8 cellular contexts compared by ENCODE assay signal in the genomic region with DNA sequence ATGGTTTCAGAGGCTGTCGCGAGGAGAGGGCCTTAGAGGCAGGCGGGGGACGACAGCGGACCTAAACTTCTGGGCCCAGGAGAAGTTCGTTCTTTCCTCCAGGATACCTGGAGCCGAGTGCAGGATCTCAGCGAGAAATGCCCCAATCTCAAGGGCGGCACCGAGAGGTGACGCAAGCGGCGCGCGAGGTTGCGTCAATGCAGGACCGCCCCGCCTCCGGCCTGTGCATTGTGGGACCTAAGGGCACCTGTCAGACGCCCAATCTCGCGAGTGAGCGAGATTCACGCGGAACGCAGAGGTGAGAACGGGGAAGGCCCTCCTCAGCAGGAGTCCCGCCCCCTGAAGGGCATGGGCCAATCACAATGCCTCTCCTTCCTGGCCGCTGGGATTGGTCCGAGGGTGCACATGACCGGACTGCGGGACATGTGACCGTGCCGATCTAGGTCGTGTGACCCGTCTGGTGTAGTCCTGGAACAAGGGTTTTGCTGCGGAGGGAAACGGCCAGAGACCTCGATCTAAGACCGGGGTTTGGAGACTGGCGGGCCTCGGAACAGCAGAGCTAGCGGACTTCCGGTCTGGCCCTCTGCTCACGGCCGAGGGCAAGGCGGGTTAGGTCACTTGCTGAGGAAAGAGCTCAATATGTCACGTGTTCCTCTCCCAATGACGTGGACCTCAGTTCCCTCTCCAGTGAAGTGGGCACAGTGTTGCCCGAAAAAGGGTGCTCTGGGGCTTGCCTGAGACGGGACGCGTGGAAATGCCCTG. TPM values are rescaled to one million over a fixed set of nuclear protein-coding genes. Genes with fewer than 3 reads are reported as not detected.
DNase-seq lines count a peak whose midpoint lies in the region; ATAC-seq and TF ChIP-seq lines count a peak whose summit lies in the region.

No MANE protein-coding gene starts in this region.

- ATAC-seq in GM18907 (IDR thresholded peaks at IDR 0.05; ENCODE audit: unreplicated experiment) = peak; percentile 96
- ATAC-seq in HG03139 (IDR thresholded peaks at IDR 0.05; ENCODE audit: unreplicated experiment) = peak; percentile 97

- CTCF ChIA-PET in AG04450 (lab: Charles Lee) = interaction anchor here (1.3 to 2.6 kb wide), 3 partner anchors 13 to 177 kb away, joined by 3 to 22 read pairs (median 11); no protein-coding TSS in a partner anchor
- CTCF ChIA-PET in mammary epithelial cell (lab: Charles Lee; ENCODE audit: low non-redundant PET) = no interaction called here

- WGBS in mammary epithelial cell (ENCODE audit: low coverage, missing lambda C conversion rate) = 1% methylated on average over 49 of the region's 53 CpGs

- dilution Hi-C loops in mammary epithelial cell (cut with HindIII; ENCODE audit: low sequenced_read_pairs) = no loop called here

- H3K4me1 ChIP-seq in mammary epithelial cell (ENCODE audit: insufficient read depth, low read length) = peaks cover 15% of the 10 kb centered on the region
- H3K4me1 ChIP-seq in skeletal muscle satellite cell (ENCODE audit: control insufficient read depth, insufficient read depth, low read length) = peaks cover 8% of the 10 kb centered on the region

- TF ChIP-seq CTCF in AG04450 (IDR thresholded peaks at IDR 0.05; ENCODE audit: low read depth, low read length) (no peak), WERI-Rb-1 (IDR thresholded peaks at IDR 0.05; ENCODE audit: low read depth, low read length) (no peak), mammary epithelial cell (conservative IDR thresholded peaks at IDR 0.05 in 1 of 2, IDR thresholded peaks at IDR 0.05 in 1 of 2; ENCODE audit: extremely low read depth in 1 of 2, insufficient read depth in 1 of 2, low read depth in 1 of 2, low read length in 2 of 2) (no peak)

- DNase-seq in AG04450 (ENCODE audit: low read depth, low spot score) = peak; percentile 100
- peak; percentile 86 for DNase-seq in NCI-H2196 treated with DMSO at 0.1 percent for 48 hours (lab: John Stamatoyannopoulos, UW; ENCODE audit: unreplicated experiment)
- DNase-seq in WERI-Rb-1 = peak; percentile 100
- DNase-seq in mammary epithelial cell = peak; percentile 100

- H3K27ac ChIP-seq in AG04450 (ENCODE audit: low read depth, low read length) = peak overlapping the region; percentile 99
- peak overlapping the region; percentile 83 for H3K27ac ChIP-seq in WERI-Rb-1
- peak overlapping the region; percentile 95 for H3K27ac ChIP-seq in mammary epithelial cell (ENCODE audit: insufficient read depth, low read depth, low read length)

- H3K4me2 ChIP-seq in mammary epithelial cell (ENCODE audit: insufficient read depth, low read depth, low read length) = peak overlapping the region; percentile 99
- H3K4me2 ChIP-seq in skeletal muscle satellite cell (ENCODE audit: low read length) = peak overlapping the region; percentile 88

- intact Hi-C loops in mammary epithelial cell (cut with micrococcal nuclease) = loop anchor here (1.0 to 5.0 kb wide), 3 partner anchors 188 to 369 kb away; partner anchors contain the start of gene ZNF839

- in situ Hi-C loops in mammary epithelial cell (cut with MboI; ENCODE audit: low sequenced_read_pairs in 2 of 2) = no loop called here

- H3K4me3 ChIP-seq in AG04450 (ENCODE audit: low read depth, low read length) (peak overlapping the region; percentile 98), WERI-Rb-1 (ENCODE audit: low read depth, low read length) (peak overlapping the region; percentile 99), mammary epithelial cell (replicated peaks in 1 of 3; ENCODE audit: insufficient read depth in 1 of 3, low read depth in 2 of 3, low read length in 3 of 3) (peak overlapping the region; percentile 72 to 92 (median 83)), iPS-18c (ENCODE audit: insufficient read depth, low read depth, low read length) (peak overlapping the region; percentile 91), skeletal muscle satellite cell (ENCODE audit: low read length) (peak overlapping the region; percentile 85)

- peaks cover 10% of the 10 kb centered on the region for H3K27me3 ChIP-seq in AG04450 (ENCODE audit: control insufficient read depth, insufficient read depth, low read length)
- no peaks in the 10 kb centered on the region for H3K27me3 ChIP-seq in WERI-Rb-1 (ENCODE audit: insufficient read depth, low read depth, severe bottlenecking)
- no peaks in the 10 kb centered on the region for H3K27me3 ChIP-seq in mammary epithelial cell (ENCODE audit: insufficient read depth, low read length)
- peaks cover 11% of the 10 kb centered on the region for H3K27me3 ChIP-seq in skeletal muscle satellite cell (ENCODE audit: control insufficient read depth, insufficient read depth, low read length)

- H3K79me2 ChIP-seq in mammary epithelial cell (ENCODE audit: insufficient read depth, low read length) = peaks cover 20% of the 10 kb centered on the region

- no TSS peak for BruUV-seq in mammary epithelial cell (replicated peaks; lab: Mats Ljungman, UMichigan)

- POLR2A ChIA-PET in AG04450 (lab: Yijun Ruan, JAX) = interaction anchor here (0.5 to 1.4 kb wide), 9 partner anchors 8 to 377 kb away, joined by 3 to 11 read pairs (median 3); no protein-coding TSS in a partner anchor

- H3K9me3 ChIP-seq in AG04450 (ENCODE audit: control insufficient read depth, insufficient read depth, low read length) (peaks cover 5% of the 10 kb centered on the region; the same call in 1 of the 2 replicates), WERI-Rb-1 (ENCODE audit: severe bottlenecking) (no peaks in the 10 kb centered on the region), mammary epithelial cell (replicated peaks; ENCODE audit: insufficient read depth, low read length) (no peaks in the 10 kb centered on the region), iPS-18c (ENCODE audit: control insufficient read depth, insufficient read depth, low read length) (no peaks in the 10 kb centered on the region), skeletal muscle satellite cell (replicated peaks; ENCODE audit: low read length) (no peaks in the 10 kb centered on the region)

- H4K20me1 ChIP-seq in mammary epithelial cell (ENCODE audit: insufficient read depth, low read length) = no peaks in the 10 kb centered on the region

- H2AFZ ChIP-seq in mammary epithelial cell (ENCODE audit: low read depth, low read length) = peak overlapping the region; percentile 93

- H3K36me3 ChIP-seq in WERI-Rb-1 (no peaks in the 10 kb centered on the region), mammary epithelial cell (ENCODE audit: insufficient read depth, low read length) (no peaks in the 10 kb centered on the region), skeletal muscle satellite cell (ENCODE audit: insufficient read depth, low read length) (no peaks in the 10 kb centered on the region)

- H3K9ac ChIP-seq in mammary epithelial cell (ENCODE audit: insufficient read depth, low read length) (peak overlapping the region; percentile 97), skeletal muscle satellite cell (ENCODE audit: low read depth, low read length) (peak overlapping the region; percentile 93)

RNA-seq across cellular contexts. Expression of gene DYNC1H1, which starts 16.3 kb away (rescaled TPM):
- polyA plus RNA-seq in AG04450 (2011; rRNA removed) (189 and 300 TPM in 2 replicates), mammary epithelial cell (144 TPM)
- polyA minus RNA-seq in AG04450 (2011; rRNA and poly(A)+ RNA removed) = 792 and 915 TPM in 2 replicates
- 100 to 1,000 TPM; 557 to 626 TPM for total RNA-seq in mammary epithelial cell
- 733 TPM for polyA minus RNA-seq in mammary epithelial cell
- 433 and 610 TPM in 2 replicates for total RNA-seq in skeletal muscle satellite cell (2012; rRNA removed)

Comparison
In these comparisons a context has a peak if more than half of its experiments do, and no peak if none do; other contexts are left out.
1. Peak in every context shown above with its lines: DNase-seq, ATAC-seq, H3K4me3 ChIP-seq and H3K27ac ChIP-seq.